In the genomic region with DNA sequence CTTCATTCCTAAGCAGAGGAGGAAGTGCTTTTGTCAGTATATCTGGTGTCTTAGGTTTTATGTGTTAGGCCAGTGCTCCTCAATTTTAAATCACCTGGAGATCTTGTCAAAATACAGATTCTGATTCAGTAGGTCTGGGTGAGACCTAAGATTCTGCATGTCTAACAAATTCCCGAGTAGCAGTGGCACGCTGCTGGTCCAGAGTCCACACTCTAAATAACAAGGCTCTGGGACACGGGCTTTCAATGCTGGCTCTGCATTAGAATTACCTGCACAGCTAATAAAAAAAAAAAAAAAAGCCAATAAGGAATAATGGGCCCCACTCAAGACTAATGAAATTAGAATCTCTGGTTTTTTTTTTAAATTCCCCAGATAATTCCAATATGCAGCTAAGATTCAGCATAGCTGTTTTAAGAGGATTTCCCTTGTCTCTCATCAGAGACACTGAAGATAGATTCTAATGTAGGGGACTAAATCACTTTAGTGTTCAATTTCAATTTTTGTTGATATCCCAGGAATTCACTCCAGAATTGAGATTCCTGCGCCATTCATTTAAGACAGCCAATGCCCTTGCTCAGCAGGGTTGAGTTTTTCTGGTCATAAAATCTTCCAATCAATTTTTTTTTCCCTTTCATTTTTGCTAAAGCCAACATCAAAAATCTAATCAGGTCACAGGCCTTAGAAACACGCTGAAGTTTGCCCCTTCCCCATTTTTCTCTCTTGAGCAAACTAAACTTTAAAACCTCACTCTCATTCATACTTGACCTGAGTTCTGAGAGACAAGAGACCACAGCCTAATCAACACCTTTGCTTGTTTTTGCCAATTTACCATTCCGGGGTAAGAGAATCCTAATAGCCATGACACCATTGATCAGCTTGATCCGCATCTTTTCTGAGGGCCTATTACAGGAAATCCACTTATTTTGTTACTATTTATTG, we compare ENCODE assay signal across 12 cellular contexts. TPM values are rescaled to one million over a fixed set of nuclear protein-coding genes. Genes with fewer than 3 reads are reported as not detected.
DNase-seq lines count a peak whose midpoint lies in the region; ATAC-seq and TF ChIP-seq lines count a peak whose summit lies in the region.
"Had no signal": no experiment of that assay in that cellular context is flagged by ENCODE, and none has a peak within 500 bp of the region (broad histone marks: within the 10 kb centered on the region; RNA-seq: fewer than 3 reads in every experiment).

No MANE protein-coding gene starts in this region.

- H3K27ac Mint-ChIP-seq in activated naive CD4-positive, alpha-beta T cell treated with anti-CD3 and anti-CD28 coated beads, Interleukin-2, amount 10 ng/mL, durations not matched to agents 7 days and 5 days, result peak overlapping the region; percentile 90
- peak overlapping the region in 1 of 2 donors; percentile 97 for H3K27ac Mint-ChIP-seq in activated naive CD4-positive, alpha-beta T cell treated with anti-CD3 and anti-CD28 coated beads, Interleukin-2, amount 50 U/mL, for 72 hours
- H3K27ac Mint-ChIP-seq in activated CD4-positive, alpha-beta memory T cell treated with anti-CD3 and anti-CD28 coated beads for 36 hours, result peak overlapping the region; percentile 9
- peak overlapping the region; percentile 46 to 99 (median 84) for H3K27ac Mint-ChIP-seq in immature natural killer cell
- H3K27ac Mint-ChIP-seq in stimulated activated memory B cell treated with anti-CD40 and anti-IgM and Interleukin-4, amounts not matched to agents 10 μg/mL and 1 μg/mL and 100 μg/mL, for 72 hours, result peak overlapping the region; percentile 98

- TF ChIP-seq POLR2A in adrenal gland (IDR thresholded peaks at IDR 0.05), result no peak

- DNase-seq in activated naive CD4-positive, alpha-beta T cell treated with anti-CD3 and anti-CD28 coated beads, Interleukin-2, amount 10 ng/mL, durations not matched to agents 7 days and 5 days, result no peak
- DNase-seq in activated naive CD4-positive, alpha-beta T cell treated with anti-CD3 and anti-CD28 coated beads, Interleukin-2, amount 50 U/mL, for 72 hours (ENCODE audit: low spot score in 2 of 2), result no peak
- no peak for DNase-seq in activated CD4-positive, alpha-beta memory T cell treated with anti-CD3 and anti-CD28 coated beads for 36 hours
- DNase-seq in immature natural killer cell (no peak), adrenal gland (no peak), ACHN (no peak)
- DNase-seq: effector CD8-positive, alpha-beta T cell; NCI-H2107; stimulated activated CD4-positive, alpha-beta T cell treated with anti-CD3 and anti-CD28 coated beads, Interleukin-15, amount 100 ng/mL, for 24 hours; stimulated activated naive CD4-positive, alpha-beta T cell had no signal

- no peaks in the 10 kb centered on the region for H3K27me3 ChIP-seq in adrenal gland

- intact Hi-C loops in activated CD4-positive, alpha-beta memory T cell treated with anti-CD3 and anti-CD28 coated beads for 36 hours (cut with micrococcal nuclease), result loop anchor here (10.0 kb wide), 1 partner anchor 170 kb away; a partner anchor contains a TSS
- intact Hi-C loops in adrenal gland (cut with DNase I), result no loop called here

- peaks cover 52% of the 10 kb centered on the region for H3K4me1 Mint-ChIP-seq in activated naive CD4-positive, alpha-beta T cell treated with anti-CD3 and anti-CD28 coated beads, Interleukin-2, amount 10 ng/mL, durations not matched to agents 7 days and 5 days
- peaks cover 64% of the 10 kb centered on the region for H3K4me1 Mint-ChIP-seq in activated CD4-positive, alpha-beta memory T cell treated with anti-CD3 and anti-CD28 coated beads for 36 hours (ENCODE audit: low read depth)
- H3K4me1 Mint-ChIP-seq in immature natural killer cell, result peaks cover 53 to 86% of the 10 kb centered on the region in 2 donors
- peaks cover 45% of the 10 kb centered on the region for H3K4me1 Mint-ChIP-seq in stimulated activated memory B cell treated with anti-CD40 and anti-IgM and Interleukin-4, amounts not matched to agents 10 μg/mL and 1 μg/mL and 100 μg/mL, for 72 hours

- H3K27me3 Mint-ChIP-seq in activated naive CD4-positive, alpha-beta T cell treated with anti-CD3 and anti-CD28 coated beads, Interleukin-2, amount 10 ng/mL, durations not matched to agents 7 days and 5 days, result peaks cover 3% of the 10 kb centered on the region
- no peaks in the 10 kb centered on the region for H3K27me3 Mint-ChIP-seq in activated CD4-positive, alpha-beta memory T cell treated with anti-CD3 and anti-CD28 coated beads for 36 hours
- peaks cover 9 to 24% (median 11%) of the 10 kb centered on the region in 3 donors for H3K27me3 Mint-ChIP-seq in immature natural killer cell (ENCODE audit: low read depth in 3 of 3)
- H3K27me3 Mint-ChIP-seq in stimulated activated memory B cell treated with anti-CD40 and anti-IgM and Interleukin-4, amounts not matched to agents 10 μg/mL and 1 μg/mL and 100 μg/mL, for 72 hours, result no peaks in the 10 kb centered on the region

- H3K27ac ChIP-seq in adrenal gland, result no peak overlapping the region

- CTCF ChIA-PET in activated naive CD4-positive, alpha-beta T cell treated with anti-CD3 and anti-CD28 coated beads, Interleukin-2, amount 10 ng/mL, durations not matched to agents 7 days and 5 days (lab: Charles Lee), result interaction anchor here (1.6 kb wide), 1 partner anchor 16 kb away, joined by 4 read pairs; no protein-coding TSS in a partner anchor
- CTCF ChIA-PET in activated CD4-positive, alpha-beta memory T cell treated with anti-CD3 and anti-CD28 coated beads for 36 hours (lab: Charles Lee), result interaction anchor here (2.7 to 2.9 kb wide), 2 partner anchors 80 to 83 kb away, joined by 13 to 17 read pairs; no protein-coding TSS in a partner anchor

- no peak for TF ChIP-seq CTCF in adrenal gland (IDR thresholded peaks at IDR 0.05)

- H3K4me3 Mint-ChIP-seq in activated naive CD4-positive, alpha-beta T cell treated with anti-CD3 and anti-CD28 coated beads, Interleukin-2, amount 10 ng/mL, durations not matched to agents 7 days and 5 days, result peak overlapping the region; percentile 88
- peak overlapping the region; percentile 95 for H3K4me3 Mint-ChIP-seq in activated CD4-positive, alpha-beta memory T cell treated with anti-CD3 and anti-CD28 coated beads for 36 hours
- H3K4me3 Mint-ChIP-seq in immature natural killer cell, result peak overlapping the region in 4 of 5 donors; percentile 98 to 100 (median 98)
- peak overlapping the region; percentile 92 for H3K4me3 Mint-ChIP-seq in stimulated activated memory B cell treated with anti-CD40 and anti-IgM and Interleukin-4, amounts not matched to agents 10 μg/mL and 1 μg/mL and 100 μg/mL, for 72 hours

- H3K9me3 Mint-ChIP-seq in activated naive CD4-positive, alpha-beta T cell treated with anti-CD3 and anti-CD28 coated beads, Interleukin-2, amount 10 ng/mL, durations not matched to agents 7 days and 5 days, result peaks cover 5% of the 10 kb centered on the region
- H3K9me3 Mint-ChIP-seq in activated naive CD4-positive, alpha-beta T cell treated with anti-CD3 and anti-CD28 coated beads, Interleukin-2, amount 50 U/mL, for 72 hours, result peaks cover 0 to 4% of the 10 kb centered on the region in 2 donors
- H3K9me3 Mint-ChIP-seq in activated CD4-positive, alpha-beta memory T cell treated with anti-CD3 and anti-CD28 coated beads for 36 hours, result peaks cover 4% of the 10 kb centered on the region
- no peaks in the 10 kb centered on the region for H3K9me3 Mint-ChIP-seq in immature natural killer cell
- H3K9me3 Mint-ChIP-seq in stimulated activated memory B cell treated with anti-CD40 and anti-IgM and Interleukin-4, amounts not matched to agents 10 μg/mL and 1 μg/mL and 100 μg/mL, for 72 hours, result no peaks in the 10 kb centered on the region

- H3K4me3 ChIP-seq in adrenal gland, result no peak overlapping the region

- POLR2A ChIA-PET in activated CD4-positive, alpha-beta memory T cell treated with anti-CD3 and anti-CD28 coated beads for 36 hours (lab: Charles Lee), result interaction anchor here (1.7 kb wide), 1 partner anchor 18 kb away, joined by 4 read pairs; a partner anchor contains a TSS

- no peak for ATAC-seq in activated naive CD4-positive, alpha-beta T cell treated with anti-CD3 and anti-CD28 coated beads, Interleukin-2, amount 50 U/mL, for 72 hours
- ATAC-seq in stimulated activated memory B cell treated with anti-CD40 and anti-IgM and Interleukin-4, amounts not matched to agents 10 μg/mL and 1 μg/mL and 100 μg/mL, for 72 hours, result no peak
- no peak for ATAC-seq in HG02642 (IDR thresholded peaks at IDR 0.05; ENCODE audit: poor library complexity, unreplicated experiment)

- H3K36me3 Mint-ChIP-seq in activated naive CD4-positive, alpha-beta T cell treated with anti-CD3 and anti-CD28 coated beads, Interleukin-2, amount 10 ng/mL, durations not matched to agents 7 days and 5 days, result peaks cover 55% of the 10 kb centered on the region
- peaks cover 43 to 56% of the 10 kb centered on the region in 2 donors for H3K36me3 Mint-ChIP-seq in activated naive CD4-positive, alpha-beta T cell treated with anti-CD3 and anti-CD28 coated beads, Interleukin-2, amount 50 U/mL, for 72 hours
- H3K36me3 Mint-ChIP-seq in activated CD4-positive, alpha-beta memory T cell treated with anti-CD3 and anti-CD28 coated beads for 36 hours, result peaks cover 49% of the 10 kb centered on the region
- H3K36me3 Mint-ChIP-seq in immature natural killer cell, result peaks cover 4 to 27% (median 4%) of the 10 kb centered on the region in 3 donors
- H3K36me3 Mint-ChIP-seq in stimulated activated memory B cell treated with anti-CD40 and anti-IgM and Interleukin-4, amounts not matched to agents 10 μg/mL and 1 μg/mL and 100 μg/mL, for 72 hours, result peaks cover 43% of the 10 kb centered on the region

- H3K36me3 ChIP-seq in adrenal gland (replicated peaks in 1 of 2), result peaks cover 0 to 25% of the 10 kb centered on the region in 2 donors

- H3K4me1 ChIP-seq in adrenal gland (replicated peaks in 1 of 2), result peaks cover 0 to 29% of the 10 kb centered on the region in 2 donors

- H3K9me3 ChIP-seq in adrenal gland (replicated peaks in 1 of 3), result no peaks in the 10 kb centered on the region

- 92 to 96% (median 94%) methylated on average over 7 of the region's 7 CpGs for WGBS in adrenal gland, 4 donors

- in situ Hi-C loops in ACHN (cut with HindIII; ENCODE audit: low pct_ligation_motif_present, low pct_unique_long_range_greater_than_20kb, low sequenced_read_pairs), result no loop called here

RNA-seq across cellular contexts. Expression of a gene that starts 2.4 kb away (rescaled TPM):
- total RNA-seq in activated naive CD4-positive, alpha-beta T cell treated with anti-CD3 and anti-CD28 coated beads, Interleukin-2, amount 50 U/mL, for 72 hours, result 10 to 100 TPM; 46.0 to 60.2 TPM
- total RNA-seq in activated CD4-positive, alpha-beta memory T cell treated with anti-CD3 and anti-CD28 coated beads for 36 hours, result 10 to 100 TPM; 47.5 to 48.6 TPM
- polyA plus RNA-seq in immature natural killer cell (10 to 100 TPM; 40.6 to 49.7 (median 46.5) TPM), adrenal gland (10 to 100 TPM; 31.6 to 55.8 (median 44.2) TPM)
- 10 to 100 TPM; 12.9 to 41.0 (median 33.0) TPM for total RNA-seq in adrenal gland

RNA-seq across cellular contexts. Expression of a gene that starts 2.6 kb away (rescaled TPM):
- 10 to 100 TPM; 25.0 to 30.3 TPM for total RNA-seq in activated naive CD4-positive, alpha-beta T cell treated with anti-CD3 and anti-CD28 coated beads, Interleukin-2, amount 50 U/mL, for 72 hours
- total RNA-seq in activated CD4-positive, alpha-beta memory T cell treated with anti-CD3 and anti-CD28 coated beads for 36 hours, result 10 to 100 TPM; 33.7 to 35.9 TPM
- 10 to 100 TPM in 2 of 3 donors, 1 to 10 TPM in 1; 6.2 to 17.1 (median 16.5) TPM for polyA plus RNA-seq in immature natural killer cell
- 10 to 100 TPM in 5 of 8 donors, 1 to 10 TPM in 3; 6.9 to 33.9 (median 15.7) TPM for total RNA-seq in adrenal gland
- polyA plus RNA-seq in adrenal gland, result 100 to 1,000 TPM in 1 of 3 donors, 10 to 100 TPM in 2; 64.5 to 104 (median 76.6) TPM

RNA-seq across cellular contexts. Expression of a gene that starts 18.3 kb away (rescaled TPM):
- total RNA-seq in activated naive CD4-positive, alpha-beta T cell treated with anti-CD3 and anti-CD28 coated beads, Interleukin-2, amount 50 U/mL, for 72 hours, result under 1 TPM in 1 of 2 donors, not detected in 1; 0.74 TPM
- total RNA-seq in activated CD4-positive, alpha-beta memory T cell treated with anti-CD3 and anti-CD28 coated beads for 36 hours, result under 1 TPM; 0.14 to 0.19 TPM
- polyA plus RNA-seq in immature natural killer cell (not detected), adrenal gland (under 1 TPM; 0.17 to 0.48 (median 0.46) TPM)
- total RNA-seq in adrenal gland, result under 1 TPM in 3 of 8 donors, not detected in 5; 0.13 to 0.69 (median 0.25) TPM

RNA-seq across cellular contexts. Expression of a gene that starts 54.6 kb away (rescaled TPM):
- 100 to 1,000 TPM; 120 to 141 TPM for total RNA-seq in activated naive CD4-positive, alpha-beta T cell treated with anti-CD3 and anti-CD28 coated beads, Interleukin-2, amount 50 U/mL, for 72 hours
- total RNA-seq in activated CD4-positive, alpha-beta memory T cell treated with anti-CD3 and anti-CD28 coated beads for 36 hours, result 100 to 1,000 TPM; 130 to 134 TPM
- polyA plus RNA-seq in immature natural killer cell (100 to 1,000 TPM in 1 of 3 donors, 10 to 100 TPM in 2; 63.0 to 140 (median 96.4) TPM), adrenal gland (100 to 1,000 TPM in 2 of 3 donors, 10 to 100 TPM in 1; 52.3 to 120 (median 106) TPM)
- 100 to 1,000 TPM in 4 of 8 donors, 10 to 100 TPM in 4; 57.2 to 121 (median 103) TPM for total RNA-seq in adrenal gland
